Comparison of ENCODE assay signal across 8 cellular contexts in the genomic region with DNA sequence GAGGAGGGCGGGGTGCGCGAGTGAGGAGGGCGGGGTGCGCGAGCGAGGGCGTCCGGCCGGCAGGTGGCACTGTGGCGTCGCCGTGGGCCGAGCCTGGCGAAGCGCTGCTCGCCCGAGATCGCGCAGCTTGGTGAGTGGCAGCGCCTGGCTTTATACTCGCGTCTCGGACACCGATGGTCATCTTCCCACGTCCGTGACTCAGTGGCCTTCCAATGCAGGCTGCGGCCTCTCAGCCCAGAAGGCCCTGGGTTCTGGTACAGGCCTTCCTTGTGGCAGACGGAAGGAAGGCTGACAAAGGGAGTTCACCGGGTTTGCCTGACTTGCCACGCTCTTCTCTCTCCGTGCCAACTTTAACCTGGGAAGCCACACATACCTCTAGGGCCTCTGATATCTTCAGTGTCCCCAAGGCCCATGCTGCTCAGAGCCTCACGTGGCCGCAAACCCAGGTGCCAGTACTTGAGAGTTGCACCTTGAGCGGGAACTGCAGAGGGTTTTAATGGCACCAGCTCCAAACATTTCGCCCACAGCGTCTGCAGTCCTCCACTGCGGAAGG.
DNase-seq lines count a peak whose midpoint lies in the region; ATAC-seq and TF ChIP-seq lines count a peak whose summit lies in the region.

No MANE protein-coding gene starts in this region.

- peaks cover 30 to 43% (median 32%) of the 10 kb centered on the region in 3 donors for H3K27me3 Mint-ChIP-seq in CD14-positive monocyte (ENCODE audit: low read depth in 3 of 3)

- H3K9me3 ChIP-seq in adrenal gland (replicated peaks in 1 of 3) (no peaks in the 10 kb centered on the region), heart right ventricle (no peaks in the 10 kb centered on the region), prostate gland (no peaks in the 10 kb centered on the region), upper lobe of right lung (no peaks in the 10 kb centered on the region)

- H3K27me3 ChIP-seq in adrenal gland (no peaks in the 10 kb centered on the region), heart right ventricle (no peaks in the 10 kb centered on the region), prostate gland (replicated peaks; ENCODE audit: insufficient read depth) (no peaks in the 10 kb centered on the region), upper lobe of right lung (no peaks in the 10 kb centered on the region)

- H3K27ac Mint-ChIP-seq in CD14-positive monocyte, result peak overlapping the region in 6 of 7 donors; percentile 57 to 77 (median 66)

- DNase-seq in CD14-positive monocyte (ENCODE audit: low spot score), result peak; percentile 68
- DNase-seq in SW 1271 (lab: John Stamatoyannopoulos, UW), result peak; percentile 13 to 66
- peak; percentile 74 to 91 (median 85) for DNase-seq in adrenal gland
- DNase-seq in heart right ventricle, result peak; percentile 81 to 91
- DNase-seq in prostate gland (ENCODE audit: low spot score), result peak; percentile 77
- peak; percentile 91 for DNase-seq in upper lobe of right lung

- H3K9me3 Mint-ChIP-seq in CD14-positive monocyte, result peaks cover 0 to 9% (median 0%) of the 10 kb centered on the region in 7 donors

- 6 to 36% (median 15%) methylated on average over 3 to 38 of the region's 38 CpGs for WGBS in adrenal gland, 4 donors
- 5 to 10% methylated on average over 31 to 37 of the region's 38 CpGs for WGBS in heart right ventricle, 2 donors
- WGBS in prostate gland, result 10% methylated on average over 28 of the region's 38 CpGs

- H3K4me1 ChIP-seq in adrenal gland (replicated peaks in 1 of 2) (peaks cover 3 to 5% of the 10 kb centered on the region in 2 donors), heart right ventricle (peaks cover 2 to 15% (median 10%) of the 10 kb centered on the region in 9 donors), prostate gland (replicated peaks) (peaks cover 3% of the 10 kb centered on the region), upper lobe of right lung (peaks cover 7% of the 10 kb centered on the region)

- H3K36me3 Mint-ChIP-seq in CD14-positive monocyte, result no peaks in the 10 kb centered on the region

- peak; percentile 93 for ATAC-seq in GM19328 (IDR thresholded peaks at IDR 0.05; ENCODE audit: unreplicated experiment)
- ATAC-seq in HG03460 (IDR thresholded peaks at IDR 0.05; ENCODE audit: unreplicated experiment), result peak; percentile 95
- ATAC-seq in heart right ventricle, result peak; percentile 79 to 96 (median 94)
- peak; percentile 97 for ATAC-seq in upper lobe of right lung

- peak overlapping the region; percentile 75 to 88 for H3K4me3 Mint-ChIP-seq in CD14-positive monocyte

- H3K27ac ChIP-seq in adrenal gland, result peak overlapping the region in 2 of 5 donors; percentile 48 to 51
- H3K27ac ChIP-seq in heart right ventricle, result peak overlapping the region in 9 of 10 donors; percentile 31 to 80 (median 68)
- peak overlapping the region; percentile 23 to 70 for H3K27ac ChIP-seq in prostate gland
- H3K27ac ChIP-seq in upper lobe of right lung, result peak overlapping the region; percentile 70

- peaks cover 13% of the 10 kb centered on the region for H3K4me1 Mint-ChIP-seq in CD14-positive monocyte

- H3K36me3 ChIP-seq in adrenal gland (replicated peaks in 1 of 2) (no peaks in the 10 kb centered on the region), heart right ventricle (no peaks in the 10 kb centered on the region), prostate gland (no peaks in the 10 kb centered on the region), upper lobe of right lung (no peaks in the 10 kb centered on the region)

- TF ChIP-seq POLR2A in adrenal gland (IDR thresholded peaks at IDR 0.05), result no peak
- no peak for TF ChIP-seq POLR2A in prostate gland (IDR thresholded peaks at IDR 0.05)

- TF ChIP-seq CTCF in CD14-positive monocyte (IDR thresholded peaks at IDR 0.05), result peak; percentile 56
- peak; percentile 46 to 80 (median 60) for TF ChIP-seq CTCF in adrenal gland (IDR thresholded peaks at IDR 0.05)
- TF ChIP-seq CTCF in heart right ventricle (IDR thresholded peaks at IDR 0.05), result peak; percentile 65 to 80 (median 72)
- TF ChIP-seq CTCF in prostate gland (IDR thresholded peaks at IDR 0.05), result peak; percentile 50 to 82 (median 72)
- TF ChIP-seq CTCF in upper lobe of right lung (IDR thresholded peaks at IDR 0.05), result peak; percentile 66

- intact Hi-C loops in CD14-positive monocyte (cut with micrococcal nuclease) (loop anchor here (10.0 kb wide), 2 partner anchors 194 to 674 kb away; a partner anchor contains a TSS), adrenal gland (cut with DNase I) (no loop called here), heart right ventricle (cut with DNase I) (loop anchor here in 5 of 10 donors (2.0 to 10.0 kb wide), 7 partner anchors 114 to 676 kb away; a partner anchor contains a TSS), prostate gland (cut with DNase I) (loop anchor here (2.0 to 5.0 kb wide), 2 partner anchors 410 to 644 kb away; no protein-coding TSS in a partner anchor), upper lobe of right lung (cut with DNase I) (no loop called here)

- H3K4me3 ChIP-seq in adrenal gland, result peak overlapping the region in 1 of 4 donors; percentile 49
- H3K4me3 ChIP-seq in heart right ventricle, result peak overlapping the region in 9 of 10 donors; percentile 21 to 58 (median 48)
- peak overlapping the region; percentile 5 to 33 for H3K4me3 ChIP-seq in prostate gland
- peak overlapping the region; percentile 50 for H3K4me3 ChIP-seq in upper lobe of right lung

Comparison
In these comparisons a context has a peak if more than half of its experiments do, and no peak if none do; other contexts are left out.
1. DNase-seq: peak in every context shown above with its lines; median percentile 91 in upper lobe of right lung; 86 in heart right ventricle; 85 in adrenal gland; 77 in prostate gland; 68 in CD14-positive monocyte; 40 in SW 1271.
2. intact Hi-C loops: an anchor here in CD14-positive monocyte (10.0 kb wide) and prostate gland (2.0 to 5.0 kb wide); none called in adrenal gland and upper lobe of right lung.